Comparison of ENCODE assay signal across 33 cellular contexts in genomic region chr14:91801358-91801757, GRCh38.
"Had no signal": no experiment of that assay in that cellular context is flagged by ENCODE, and none has a peak within 500 bp of the region (broad histone marks: within the 10 kb centered on the region; RNA-seq: fewer than 3 reads in every experiment).

No MANE protein-coding gene starts in this region.

- H3K9me3 ChIP-seq: MG63 had no signal

- H3K36me3 ChIP-seq: brain microvascular endothelial cell, MG63 had no signal

- H3K27me3 ChIP-seq: brain microvascular endothelial cell, MG63 had no signal

- H3K27ac Mint-ChIP-seq: activated B cell treated with CpG ODN at 0.5 μM for 24 hours; activated CD4-positive, alpha-beta memory T cell treated with anti-CD3 and anti-CD28 coated beads for 36 hours; activated naive CD4-positive, alpha-beta T cell treated with anti-CD3 and anti-CD28 coated beads, Interleukin-2, amount 50 U/mL, for 72 hours; activated T-helper 1 cell treated with anti-CD3 and anti-CD28 coated beads, Interleukin-12 subunit alpha, Interleukin-12 subunit beta, Interleukin-2, Interleukin-4 antibody, amounts not matched to agents 30 ng/mL and 10 ng/mL and 1 ng/mL, durations not matched to agents 14 hours and 24 hours and 36 hours had no signal

- DNase-seq: activated B cell treated with CpG ODN at 0.5 μM for 24 hours; activated CD4-positive, alpha-beta memory T cell treated with anti-CD3 and anti-CD28 coated beads for 36 hours; activated CD4-positive, alpha-beta T cell treated with anti-CD3 and anti-CD28 coated beads for 4 hours; activated CD4-positive, alpha-beta T cell treated with anti-CD3 and anti-CD28 coated beads, Interleukin-2, amount 50 U/mL, for 1 hour; activated CD4-positive, CD25-positive, alpha-beta regulatory T cell treated with anti-CD3 and anti-CD28 coated beads, Interleukin-2, amount 50 U/mL, for 72 hours; activated CD8-positive, alpha-beta memory T cell treated with anti-CD3 and anti-CD28 coated beads, Interleukin-2, amount 50 U/mL, for 4 hours; activated naive CD4-positive, alpha-beta T cell treated with Interleukin-2 at 50 U/mL for 16 hours; amniotic stem cell; aorta; brain microvascular endothelial cell; central memory CD4-positive, alpha-beta T cell; Kasumi-1; KG1; MG63; NCI-H1048; NCI-H1105 treated with DMSO at 0.1 percent for 48 hours; NCI-H1436; NCI-H1694; NCI-H1930; NCI-H2081 treated with DMSO at 0.1 percent for 48 hours; NCI-H226; NCI-H446 treated with DMSO at 0.1 percent for 48 hours; NCI-H524; PC-9; SIG-M5; T-helper 1 cell; T-helper 9 cell had no signal

- H3K27me3 Mint-ChIP-seq: activated B cell treated with CpG ODN at 0.5 μM for 24 hours; activated CD4-positive, alpha-beta memory T cell treated with anti-CD3 and anti-CD28 coated beads for 36 hours had no signal

- H3K27ac ChIP-seq: brain microvascular endothelial cell, PC-9, RWPE1, VCaP had no signal

- H3K4me1 Mint-ChIP-seq: activated B cell treated with CpG ODN at 0.5 μM for 24 hours had no signal

- H3K4me2 ChIP-seq: PC-9 had no signal

- H3K4me3 ChIP-seq: MG63, PC-9 had no signal

- H3K4me3 Mint-ChIP-seq: activated B cell treated with CpG ODN at 0.5 μM for 24 hours; activated CD4-positive, alpha-beta memory T cell treated with anti-CD3 and anti-CD28 coated beads for 36 hours; activated T-helper 1 cell treated with anti-CD3 and anti-CD28 coated beads, Interleukin-12 subunit alpha, Interleukin-12 subunit beta, Interleukin-2, Interleukin-4 antibody, amounts not matched to agents 30 ng/mL and 10 ng/mL and 1 ng/mL, durations not matched to agents 14 hours and 24 hours and 36 hours had no signal

- H2AFZ ChIP-seq: PC-9 had no signal

- ATAC-seq: activated naive CD4-positive, alpha-beta T cell treated with anti-CD3 and anti-CD28 coated beads, Interleukin-2, amount 50 U/mL, for 72 hours; Right ventricle myocardium inferior; SK-N-SH treated with all-trans-retinoic acid at 6 μM for 48 hours had no signal
